Comparison of ENCODE assay signal across 11 cellular contexts in the genomic region with DNA sequence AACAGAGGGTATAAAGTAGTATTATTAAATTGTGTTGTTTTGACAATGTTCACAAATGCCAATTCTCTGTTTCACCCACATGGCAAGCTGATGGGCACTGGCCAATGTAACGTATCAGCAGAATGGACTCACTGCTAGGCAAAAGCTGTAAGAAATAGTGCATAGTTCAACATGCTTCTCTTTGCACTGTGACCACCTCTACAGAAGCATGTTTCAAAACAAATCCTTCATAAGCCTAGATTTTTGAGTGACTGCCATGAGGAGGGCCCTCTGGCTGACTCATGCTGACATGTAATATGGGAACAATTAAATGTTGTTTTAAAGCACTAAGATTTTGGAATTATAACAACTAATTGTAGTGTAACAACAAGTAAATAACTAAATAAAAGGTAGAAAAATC. TPM values are rescaled to one million over a fixed set of nuclear protein-coding genes. Genes with fewer than 3 reads are reported as not detected.
A peak's percentile ranks its signal among the peaks of the same experiment; 100 is the strongest.
DNase-seq lines count a peak whose midpoint lies in the region; FAIRE-seq and TF ChIP-seq lines count a peak whose summit lies in the region.
"Had no signal": no experiment of that assay in that cellular context is flagged by ENCODE, and none has a peak within 500 bp of the region (broad histone marks: within the 10 kb centered on the region; RNA-seq: fewer than 3 reads in every experiment).

No MANE protein-coding gene starts in this region.

- H3K4me3 Mint-ChIP-seq in brain, result peak overlapping the region in 3 of 5 experiments; percentile 30 to 93 (median 90)

- intact Hi-C loops in kidney (cut with DNase I) (no loop called here), spleen (cut with DNase I; ENCODE audit: low total_unique reads) (no loop called here)

- peaks cover 3% of the 10 kb centered on the region for H3K27me3 Mint-ChIP-seq in brain

- H3K4me1 ChIP-seq in kidney (ENCODE audit: control insufficient read depth in 1 of 2, insufficient read depth in 1 of 2, low read depth in 1 of 2, low read length in 2 of 2), result peaks cover 4 to 12% of the 10 kb centered on the region in 2 donors
- H3K4me1 ChIP-seq in spleen, result peaks cover 16 to 44% (median 24%) of the 10 kb centered on the region in 6 donors

- no peak for FAIRE-seq in kidney (lab: Jason Lieb, UNC)

- peaks cover 59% of the 10 kb centered on the region for H3K36me3 Mint-ChIP-seq in brain

- H3K9ac ChIP-seq in kidney (ENCODE audit: low read length in 2 of 2), result no peak overlapping the region

- DNase-seq in AG08395 (ENCODE audit: low spot score) (peak; percentile 53), GM04503 (ENCODE audit: low read depth) (peak; percentile 59), myocyte (ENCODE audit: low read depth) (peak; percentile 51), kidney (no peak), spleen (no peak), 8988T (no peak)
- no peak for DNase-seq in stimulated activated CD4-positive, alpha-beta T cell treated with anti-CD3 and anti-CD28 coated beads, Interleukin-15, amount 100 ng/mL, for 24 hours
- DNase-seq: COR-L47, dorsolateral prefrontal cortex, KBM-7 had no signal

- no peak overlapping the region for H3K4me3 ChIP-seq in kidney (ENCODE audit: low read length in 2 of 2)
- no peak overlapping the region for H3K4me3 ChIP-seq in spleen
- H3K4me3 ChIP-seq: dorsolateral prefrontal cortex had no signal

- H3K27me3 ChIP-seq in spleen (replicated peaks in 1 of 7), result no peaks in the 10 kb centered on the region
- H3K27me3 ChIP-seq: dorsolateral prefrontal cortex had no signal

- H3K27ac Mint-ChIP-seq in brain, result peak overlapping the region in 1 of 5 experiments; percentile 96

- peaks cover 60% of the 10 kb centered on the region for H3K4me1 Mint-ChIP-seq in brain

- H3K27ac ChIP-seq in kidney (ENCODE audit: low read depth in 2 of 2, low read length in 2 of 2), result no peak overlapping the region
- H3K27ac ChIP-seq in spleen, result peak overlapping the region in 1 of 8 donors; percentile 98
- H3K27ac ChIP-seq: dorsolateral prefrontal cortex had no signal

- whole genome bisulfite sequencing in spleen, 5 donors, result 87 to 97% (median 93%) methylated on average over 1 of the region's 1 CpG

- no peaks in the 10 kb centered on the region for H3K9me3 ChIP-seq in kidney (ENCODE audit: control insufficient read depth in 1 of 2, low read length in 2 of 2)
- peaks cover 0 to 11% (median 7%) of the 10 kb centered on the region in 8 donors for H3K9me3 ChIP-seq in spleen

- no peak for TF ChIP-seq POLR2A in spleen (IDR thresholded peaks at IDR 0.05)

- peaks cover 8 to 35% (median 25%) of the 10 kb centered on the region in 5 experiments for H3K9me3 Mint-ChIP-seq in brain

- H3K36me3 ChIP-seq in kidney (ENCODE audit: control insufficient read depth in 1 of 2, insufficient read depth in 2 of 2, low read length in 2 of 2), result no peaks in the 10 kb centered on the region
- H3K36me3 ChIP-seq in spleen, result peaks cover 0 to 8% (median 0%) of the 10 kb centered on the region in 6 donors

- no peak for TF ChIP-seq CTCF in brain (conservative IDR thresholded peaks at IDR 0.05)
- no peak for TF ChIP-seq CTCF in kidney (IDR thresholded peaks at IDR 0.05; ENCODE audit: borderline replicate concordance, extremely low read depth, insufficient read depth)
- TF ChIP-seq CTCF in spleen (IDR thresholded peaks at IDR 0.05 in 8 of 11, conservative IDR thresholded peaks at IDR 0.05 in 3 of 11), result no peak

RNA-seq across cellular contexts. Expression of a gene that starts 3.2 kb away (rescaled TPM):
- polyA plus RNA-seq in brain (ENCODE audit: insufficient read depth, low read depth, low replicate concordance), result 6.4 TPM
- 92.1 and 96.4 TPM in 2 replicates for total RNA-seq in myocyte
- polyA plus RNA-seq in myocyte (2012), result 67.2 TPM
- 36.2 TPM for total RNA-seq in kidney
- polyA plus RNA-seq in kidney (ENCODE audit: insufficient read depth, low read depth, low replicate concordance), result 29.3 TPM
- total RNA-seq in spleen, result 10 to 100 TPM; 14.3 to 34.3 (median 22.9) TPM
- polyA plus RNA-seq in spleen, result 1 to 10 TPM; 5.0 to 8.8 (median 6.0) TPM

Comparison
In these comparisons a context has a peak if more than half of its experiments do, and no peak if none do; other contexts are left out.
1. DNase-seq: peak in AG08395 (single experiment), GM04503 (single experiment) and myocyte (single experiment); none in kidney (single experiment), spleen (single experiment), stimulated activated CD4-positive, alpha-beta T cell treated with anti-CD3 and anti-CD28 coated beads, Interleukin-15, amount 100 ng/mL, for 24 hours (single experiment) and 8988T (single experiment).